In the genomic region with DNA sequence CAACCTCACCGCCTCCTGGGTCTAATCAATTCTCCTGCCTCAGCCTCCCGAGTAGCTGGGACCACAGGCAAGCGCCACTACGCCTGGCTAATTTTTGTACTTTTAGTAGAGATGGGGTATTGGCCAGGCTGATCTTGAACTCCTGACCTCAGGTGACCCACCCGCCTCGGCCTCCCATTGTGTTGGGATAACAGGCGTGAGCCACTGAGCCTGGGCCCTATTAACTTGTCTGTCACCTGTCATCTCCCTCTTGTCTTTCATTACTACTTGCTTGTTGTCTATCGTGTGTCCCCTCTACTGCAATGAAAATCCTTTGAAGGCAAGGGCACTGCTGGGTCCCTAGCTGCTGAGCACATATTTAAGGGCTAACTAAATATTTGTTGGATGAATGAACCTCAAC, we compare ENCODE assay signal across 2 cellular contexts.
TF ChIP-seq lines count a peak whose summit lies in the region.

No MANE protein-coding gene starts in this region.

TF ChIP-seq in K562, 482 proteins besides CTCF, POLR2A, EP300 and RAD21:
- TF ChIP-seq SAFB (IDR thresholded peaks at IDR 0.05; ENCODE audit: borderline replicate concordance, low read depth, low read length) (no peak), NR2F6 (CRISPR knock-in tag; IDR thresholded peaks at IDR 0.05) (no peak), KHSRP (IDR thresholded peaks at IDR 0.05) (no peak), MAX (CRISPR knock-in tag; IDR thresholded peaks at IDR 0.05) (0 out of 2 replicates have a peak, but pooled peaks have one; percentile 2), MEIS2 (IDR thresholded peaks at IDR 0.05; ENCODE audit: partially characterized antibody) (peak; percentile 24), MYNN (IDR thresholded peaks at IDR 0.05) (no peak), MYNN (CRISPR knock-in tag; IDR thresholded peaks at IDR 0.05) (no peak), ZNF232 (CRISPR knock-in tag; IDR thresholded peaks at IDR 0.05) (no peak), CBX5 (IDR thresholded peaks at IDR 0.05; ENCODE audit: borderline replicate concordance, low read depth) (no peak), CEBPG (CRISPR knock-in tag; IDR thresholded peaks at IDR 0.05) (0 out of 2 replicates have a peak, but pooled peaks have one; percentile 0), CEBPG (tag; conservative IDR thresholded peaks at IDR 0.05 in 1 of 2, IDR thresholded peaks at IDR 0.05 in 1 of 2) (no peak), OTX1 (CRISPR knock-in tag; IDR thresholded peaks at IDR 0.05) (no peak), ZC3H11A (IDR thresholded peaks at IDR 0.05; ENCODE audit: low read depth, low read length) (no peak), PYGO2 (tag; IDR thresholded peaks at IDR 0.05) (no peak)

TF ChIP-seq in GM23338, 12 proteins besides CTCF, POLR2A, EP300 and RAD21:
- TF ChIP-seq ZNF114 (CRISPR knock-in tag; IDR thresholded peaks at IDR 0.05) (no peak), ZNF331 (CRISPR knock-in tag; IDR thresholded peaks at IDR 0.05; ENCODE audit: low read depth) (no peak), CREB1 (CRISPR knock-in tag; IDR thresholded peaks at IDR 0.05; ENCODE audit: low read depth) (no peak), POLR2AphosphoS5 (IDR thresholded peaks at IDR 0.05; ENCODE audit: low read depth) (no peak), EZH2phosphoT487 (IDR thresholded peaks at IDR 0.05; ENCODE audit: unreplicated experiment) (no peak), STAT1 (IDR thresholded peaks at IDR 0.05; ENCODE audit: unreplicated experiment) (no peak)
- TF ChIP-seq, protein P1, sequence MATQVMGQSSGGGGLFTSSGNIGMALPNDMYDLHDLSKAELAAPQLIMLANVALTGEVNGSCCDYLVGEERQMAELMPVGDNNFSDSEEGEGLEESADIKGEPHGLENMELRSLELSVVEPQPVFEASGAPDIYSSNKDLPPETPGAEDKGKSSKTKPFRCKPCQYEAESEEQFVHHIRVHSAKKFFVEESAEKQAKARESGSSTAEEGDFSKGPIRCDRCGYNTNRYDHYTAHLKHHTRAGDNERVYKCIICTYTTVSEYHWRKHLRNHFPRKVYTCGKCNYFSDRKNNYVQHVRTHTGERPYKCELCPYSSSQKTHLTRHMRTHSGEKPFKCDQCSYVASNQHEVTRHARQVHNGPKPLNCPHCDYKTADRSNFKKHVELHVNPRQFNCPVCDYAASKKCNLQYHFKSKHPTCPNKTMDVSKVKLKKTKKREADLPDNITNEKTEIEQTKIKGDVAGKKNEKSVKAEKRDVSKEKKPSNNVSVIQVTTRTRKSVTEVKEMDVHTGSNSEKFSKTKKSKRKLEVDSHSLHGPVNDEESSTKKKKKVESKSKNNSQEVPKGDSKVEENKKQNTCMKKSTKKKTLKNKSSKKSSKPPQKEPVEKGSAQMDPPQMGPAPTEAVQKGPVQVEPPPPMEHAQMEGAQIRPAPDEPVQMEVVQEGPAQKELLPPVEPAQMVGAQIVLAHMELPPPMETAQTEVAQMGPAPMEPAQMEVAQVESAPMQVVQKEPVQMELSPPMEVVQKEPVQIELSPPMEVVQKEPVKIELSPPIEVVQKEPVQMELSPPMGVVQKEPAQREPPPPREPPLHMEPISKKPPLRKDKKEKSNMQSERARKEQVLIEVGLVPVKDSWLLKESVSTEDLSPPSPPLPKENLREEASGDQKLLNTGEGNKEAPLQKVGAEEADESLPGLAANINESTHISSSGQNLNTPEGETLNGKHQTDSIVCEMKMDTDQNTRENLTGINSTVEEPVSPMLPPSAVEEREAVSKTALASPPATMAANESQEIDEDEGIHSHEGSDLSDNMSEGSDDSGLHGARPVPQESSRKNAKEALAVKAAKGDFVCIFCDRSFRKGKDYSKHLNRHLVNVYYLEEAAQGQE (IDR thresholded peaks at IDR 0.05; ENCODE audit: unreplicated experiment), result no peak
- TF ChIP-seq, protein P2, sequence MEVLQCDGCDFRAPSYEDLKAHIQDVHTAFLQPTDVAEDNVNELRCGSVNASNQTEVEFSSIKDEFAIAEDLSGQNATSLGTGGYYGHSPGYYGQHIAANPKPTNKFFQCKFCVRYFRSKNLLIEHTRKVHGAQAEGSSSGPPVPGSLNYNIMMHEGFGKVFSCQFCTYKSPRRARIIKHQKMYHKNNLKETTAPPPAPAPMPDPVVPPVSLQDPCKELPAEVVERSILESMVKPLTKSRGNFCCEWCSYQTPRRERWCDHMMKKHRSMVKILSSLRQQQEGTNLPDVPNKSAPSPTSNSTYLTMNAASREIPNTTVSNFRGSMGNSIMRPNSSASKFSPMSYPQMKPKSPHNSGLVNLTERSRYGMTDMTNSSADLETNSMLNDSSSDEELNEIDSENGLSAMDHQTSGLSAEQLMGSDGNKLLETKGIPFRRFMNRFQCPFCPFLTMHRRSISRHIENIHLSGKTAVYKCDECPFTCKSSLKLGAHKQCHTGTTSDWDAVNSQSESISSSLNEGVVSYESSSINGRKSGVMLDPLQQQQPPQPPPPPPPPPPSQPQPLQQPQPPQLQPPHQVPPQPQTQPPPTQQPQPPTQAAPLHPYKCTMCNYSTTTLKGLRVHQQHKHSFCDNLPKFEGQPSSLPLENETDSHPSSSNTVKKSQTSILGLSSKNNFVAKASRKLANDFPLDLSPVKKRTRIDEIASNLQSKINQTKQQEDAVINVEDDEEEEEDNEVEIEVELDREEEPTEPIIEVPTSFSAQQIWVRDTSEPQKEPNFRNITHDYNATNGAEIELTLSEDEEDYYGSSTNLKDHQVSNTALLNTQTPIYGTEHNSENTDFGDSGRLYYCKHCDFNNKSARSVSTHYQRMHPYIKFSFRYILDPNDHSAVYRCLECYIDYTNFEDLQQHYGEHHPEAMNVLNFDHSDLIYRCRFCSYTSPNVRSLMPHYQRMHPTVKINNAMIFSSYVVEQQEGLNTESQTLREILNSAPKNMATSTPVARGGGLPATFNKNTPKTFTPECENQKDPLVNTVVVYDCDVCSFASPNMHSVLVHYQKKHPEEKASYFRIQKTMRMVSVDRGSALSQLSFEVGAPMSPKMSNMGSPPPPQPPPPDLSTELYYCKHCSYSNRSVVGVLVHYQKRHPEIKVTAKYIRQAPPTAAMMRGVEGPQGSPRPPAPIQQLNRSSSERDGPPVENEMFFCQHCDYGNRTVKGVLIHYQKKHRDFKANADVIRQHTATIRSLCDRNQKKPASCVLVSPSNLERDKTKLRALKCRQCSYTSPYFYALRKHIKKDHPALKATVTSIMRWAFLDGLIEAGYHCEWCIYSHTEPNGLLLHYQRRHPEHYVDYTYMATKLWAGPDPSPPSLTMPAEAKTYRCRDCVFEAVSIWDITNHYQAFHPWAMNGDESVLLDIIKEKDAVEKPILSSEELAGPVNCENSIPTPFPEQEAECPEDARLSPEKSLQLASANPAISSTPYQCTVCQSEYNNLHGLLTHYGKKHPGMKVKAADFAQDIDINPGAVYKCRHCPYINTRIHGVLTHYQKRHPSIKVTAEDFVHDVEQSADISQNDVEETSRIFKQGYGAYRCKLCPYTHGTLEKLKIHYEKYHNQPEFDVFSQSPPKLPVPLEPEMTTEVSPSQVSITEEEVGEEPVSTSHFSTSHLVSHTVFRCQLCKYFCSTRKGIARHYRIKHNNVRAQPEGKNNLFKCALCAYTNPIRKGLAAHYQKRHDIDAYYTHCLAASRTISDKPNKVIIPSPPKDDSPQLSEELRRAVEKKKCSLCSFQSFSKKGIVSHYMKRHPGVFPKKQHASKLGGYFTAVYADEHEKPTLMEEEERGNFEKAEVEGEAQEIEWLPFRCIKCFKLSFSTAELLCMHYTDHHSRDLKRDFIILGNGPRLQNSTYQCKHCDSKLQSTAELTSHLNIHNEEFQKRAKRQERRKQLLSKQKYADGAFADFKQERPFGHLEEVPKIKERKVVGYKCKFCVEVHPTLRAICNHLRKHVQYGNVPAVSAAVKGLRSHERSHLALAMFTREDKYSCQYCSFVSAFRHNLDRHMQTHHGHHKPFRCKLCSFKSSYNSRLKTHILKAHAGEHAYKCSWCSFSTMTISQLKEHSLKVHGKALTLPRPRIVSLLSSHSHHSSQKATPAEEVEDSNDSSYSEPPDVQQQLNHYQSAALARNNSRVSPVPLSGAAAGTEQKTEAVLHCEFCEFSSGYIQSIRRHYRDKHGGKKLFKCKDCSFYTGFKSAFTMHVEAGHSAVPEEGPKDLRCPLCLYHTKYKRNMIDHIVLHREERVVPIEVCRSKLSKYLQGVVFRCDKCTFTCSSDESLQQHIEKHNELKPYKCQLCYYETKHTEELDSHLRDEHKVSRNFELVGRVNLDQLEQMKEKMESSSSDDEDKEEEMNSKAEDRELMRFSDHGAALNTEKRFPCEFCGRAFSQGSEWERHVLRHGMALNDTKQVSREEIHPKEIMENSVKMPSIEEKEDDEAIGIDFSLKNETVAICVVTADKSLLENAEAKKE (CRISPR knock-in tag; IDR thresholded peaks at IDR 0.05), result no peak
